In genomic region chr20:1163105-1163504, GRCh38 we compare ENCODE assay signal across 22 cellular contexts. TPM values are rescaled to one million over a fixed set of nuclear protein-coding genes. Genes with fewer than 3 reads are reported as not detected.
"Had no signal": no experiment of that assay in that cellular context is flagged by ENCODE, and none has a peak within 500 bp of the region (broad histone marks: within the 10 kb centered on the region; RNA-seq: fewer than 3 reads in every experiment).

No MANE protein-coding gene starts in this region.

- H3K27me3 ChIP-seq: ascending aorta, colonic mucosa, heart right ventricle, right atrium auricular region, suprapubic skin, transverse colon, uterus had no signal

- DNase-seq: activated CD4-positive, alpha-beta T cell treated with anti-CD3 and anti-CD28 coated beads for 1 hour; activated naive CD4-positive, alpha-beta T cell treated with anti-CD3 and anti-CD28 coated beads, Interleukin-2, amount 10 ng/mL, durations not matched to agents 7 days and 5 days; activated naive CD8-positive, alpha-beta T cell treated with anti-CD3 and anti-CD28 coated beads, Interleukin-2, amount 50 U/mL, for 24 hours; activated T-cell treated with anti-CD3 and anti-CD28 coated beads, Interleukin-2, amount 50 U/mL, for 1 hour; colonic mucosa; heart right ventricle; lower lobe of right lung; nephron progenitor cell; occipital lobe; SW 1271; T-helper 2 cell; transverse colon; uterus; WERI-Rb-1 had no signal

- H3K4me3 Mint-ChIP-seq: activated naive CD4-positive, alpha-beta T cell treated with anti-CD3 and anti-CD28 coated beads, Interleukin-2, amount 10 ng/mL, durations not matched to agents 7 days and 5 days; activated naive CD8-positive, alpha-beta T cell treated with anti-CD3 and anti-CD28 coated beads, Interleukin-2, amount 50 U/mL, for 24 hours; central memory CD8-positive, alpha-beta T cell; nephron progenitor cell; stimulated activated naive CD8-positive, alpha-beta T cell treated with anti-CD3 and anti-CD28 coated beads, Interleukin-15, Interleukin-2, amounts not matched to agents 100 ng/mL and 50 ng/mL, for 24 hours had no signal

- H3K9me3 ChIP-seq: ascending aorta, colonic mucosa, heart right ventricle, lower lobe of right lung, right atrium auricular region, suprapubic skin, transverse colon, uterus had no signal

- ATAC-seq: activated naive CD8-positive, alpha-beta T cell treated with anti-CD3 and anti-CD28 coated beads, Interleukin-2, amount 50 U/mL, for 24 hours; lower lobe of right lung had no signal

- H3K4me1 Mint-ChIP-seq: activated naive CD4-positive, alpha-beta T cell treated with anti-CD3 and anti-CD28 coated beads, Interleukin-2, amount 10 ng/mL, durations not matched to agents 7 days and 5 days; nephron progenitor cell had no signal

- H3K27ac Mint-ChIP-seq: activated naive CD4-positive, alpha-beta T cell treated with anti-CD3 and anti-CD28 coated beads, Interleukin-2, amount 10 ng/mL, durations not matched to agents 7 days and 5 days; activated naive CD8-positive, alpha-beta T cell treated with anti-CD3 and anti-CD28 coated beads, Interleukin-2, amount 50 U/mL, for 24 hours; activated T-helper 2 cell treated with anti-CD3 and anti-CD28 coated beads, Interferon-gamma antibody, Interleukin-2, Interleukin-4, amounts not matched to agents 10 μg/mL and 5 μg/mL and 100 μg/mL, durations not matched to agents 14 hours and 24 hours and 36 hours; nephron progenitor cell; progenitor cell of endocrine pancreas; stimulated activated naive CD8-positive, alpha-beta T cell treated with anti-CD3 and anti-CD28 coated beads, Interleukin-15, Interleukin-2, amounts not matched to agents 100 ng/mL and 50 ng/mL, for 24 hours had no signal

- H3K36me3 ChIP-seq: uterus had no signal

- H3K4me1 ChIP-seq: ascending aorta, colonic mucosa, lower lobe of right lung, right atrium auricular region, suprapubic skin, transverse colon, uterus had no signal

- H3K27ac ChIP-seq: ascending aorta, colonic mucosa, lower lobe of right lung, right atrium auricular region, skin epidermis, suprapubic skin, transverse colon, uterus, WERI-Rb-1 had no signal

- H3K9me3 Mint-ChIP-seq: activated naive CD4-positive, alpha-beta T cell treated with anti-CD3 and anti-CD28 coated beads, Interleukin-2, amount 10 ng/mL, durations not matched to agents 7 days and 5 days; activated naive CD8-positive, alpha-beta T cell treated with anti-CD3 and anti-CD28 coated beads, Interleukin-2, amount 50 U/mL, for 24 hours; activated T-helper 2 cell treated with anti-CD3 and anti-CD28 coated beads, Interferon-gamma antibody, Interleukin-2, Interleukin-4, amounts not matched to agents 10 μg/mL and 5 μg/mL and 100 μg/mL, durations not matched to agents 14 hours and 24 hours and 36 hours; central memory CD8-positive, alpha-beta T cell; nephron progenitor cell; stimulated activated naive CD8-positive, alpha-beta T cell treated with anti-CD3 and anti-CD28 coated beads, Interleukin-15, Interleukin-2, amounts not matched to agents 100 ng/mL and 50 ng/mL, for 24 hours had no signal

- H3K27me3 Mint-ChIP-seq: activated naive CD4-positive, alpha-beta T cell treated with anti-CD3 and anti-CD28 coated beads, Interleukin-2, amount 10 ng/mL, durations not matched to agents 7 days and 5 days; activated naive CD8-positive, alpha-beta T cell treated with anti-CD3 and anti-CD28 coated beads, Interleukin-2, amount 50 U/mL, for 24 hours; central memory CD8-positive, alpha-beta T cell; progenitor cell of endocrine pancreas; stimulated activated naive CD8-positive, alpha-beta T cell treated with anti-CD3 and anti-CD28 coated beads, Interleukin-15, Interleukin-2, amounts not matched to agents 100 ng/mL and 50 ng/mL, for 24 hours had no signal

- H3K4me3 ChIP-seq: ascending aorta, colonic mucosa, heart right ventricle, lower lobe of right lung, right atrium auricular region, skin epidermis, suprapubic skin, transverse colon, uterus had no signal

RNA-seq across cellular contexts. Expression of gene TMEM74B, which starts 21.7 kb away (rescaled TPM):
- total RNA-seq: ascending aorta had no signal

RNA-seq across cellular contexts. Expression of gene C20orf202, which starts 40.1 kb away (rescaled TPM):
- total RNA-seq: activated T-helper 2 cell treated with anti-CD3 and anti-CD28 coated beads, Interferon-gamma antibody, Interleukin-2, Interleukin-4, amounts not matched to agents 10 μg/mL and 5 μg/mL and 100 μg/mL, durations not matched to agents 14 hours and 24 hours and 36 hours; ascending aorta had no signal
